18 cellular contexts compared by ENCODE assay signal in genomic region chr1:112723511-112723839, GRCh38. TPM values are rescaled to one million over a fixed set of nuclear protein-coding genes. Genes with fewer than 3 reads are reported as not detected.
DNase-seq lines count a peak whose midpoint lies in the region; ATAC-seq and TF ChIP-seq lines count a peak whose summit lies in the region.
"Had no signal": no experiment of that assay in that cellular context is flagged by ENCODE, and none has a peak within 500 bp of the region (broad histone marks: within the 10 kb centered on the region; RNA-seq: fewer than 3 reads in every experiment).

No MANE protein-coding gene starts in this region.

- H3K36me3 ChIP-seq in suprapubic skin, result no peaks in the 10 kb centered on the region
- H3K36me3 ChIP-seq: breast epithelium, heart right ventricle, upper lobe of right lung had no signal

- TF ChIP-seq POLR2A in suprapubic skin (IDR thresholded peaks at IDR 0.05), result no peak

- WGBS in suprapubic skin, result 82% methylated on average over 8 of the region's 8 CpGs

- TF ChIP-seq CTCF in WTC11 (IDR thresholded peaks at IDR 0.05), result no peak
- no peak for TF ChIP-seq CTCF in suprapubic skin (IDR thresholded peaks at IDR 0.05)

- no peaks in the 10 kb centered on the region for H3K9me3 ChIP-seq in suprapubic skin
- H3K9me3 ChIP-seq: breast epithelium, heart right ventricle, upper lobe of right lung had no signal

- no peaks in the 10 kb centered on the region for H3K9me3 Mint-ChIP-seq in activated T-cell treated with anti-CD3 and anti-CD28 coated beads, Interleukin-2, amount 50 U/mL, for 72 hours
- H3K9me3 Mint-ChIP-seq in WTC11, result peaks cover 5% of the 10 kb centered on the region
- H3K9me3 Mint-ChIP-seq: activated naive CD4-positive, alpha-beta T cell treated with anti-CD3 and anti-CD28 coated beads, Interleukin-2, amount 10 ng/mL, durations not matched to agents 7 days and 5 days; CD8-positive, alpha-beta memory T cell; stimulated activated naive B cell treated with anti-CD40 and anti-IgM and Interleukin-4, amounts not matched to agents 10 μg/mL and 1 μg/mL and 100 μg/mL, for 72 hours; T-cell had no signal

- no peak overlapping the region for H3K27ac ChIP-seq in suprapubic skin
- H3K27ac ChIP-seq: heart right ventricle, upper lobe of right lung had no signal

- H3K27me3 Mint-ChIP-seq in activated T-cell treated with anti-CD3 and anti-CD28 coated beads, Interleukin-2, amount 50 U/mL, for 72 hours (ENCODE audit: low read depth), result peaks cover 23% of the 10 kb centered on the region
- peaks cover 57% of the 10 kb centered on the region for H3K27me3 Mint-ChIP-seq in WTC11 (ENCODE audit: low read depth)

- DNase-seq in activated T-cell treated with anti-CD3 and anti-CD28 coated beads, Interleukin-2, amount 50 U/mL, for 72 hours, result no peak
- no peak for DNase-seq in activated T-cell treated with anti-CD3 and anti-CD28 coated beads, Interleukin-2, amount 50 U/mL, for 48 hours
- DNase-seq in WTC11 (ENCODE audit: low spot score) (no peak), kidney tubule cell (ENCODE audit: low spot score) (peak; percentile 29), suprapubic skin (ENCODE audit: low spot score in 2 of 2) (peak; percentile 27 to 29), AML-193 (lab: John Stamatoyannopoulos, UW) (no peak)
- DNase-seq in activated CD4-positive, alpha-beta T cell treated with anti-CD3 and anti-CD28 coated beads for 4 hours, result no peak
- DNase-seq: activated naive CD4-positive, alpha-beta T cell treated with anti-CD3 and anti-CD28 coated beads, Interleukin-2, amount 10 ng/mL, durations not matched to agents 7 days and 5 days; CD8-positive, alpha-beta memory T cell; heart right ventricle; left cardiac atrium; stimulated activated CD4-positive, alpha-beta T cell treated with anti-CD3 and anti-CD28 coated beads, Interleukin-12 subunit alpha, Interleukin-12 subunit beta, amount 100 ng/mL, for 4 hours; stimulated activated naive B cell treated with anti-CD40 and anti-IgM and Interleukin-4, amounts not matched to agents 10 μg/mL and 1 μg/mL and 100 μg/mL, for 72 hours; T-cell; upper lobe of right lung had no signal

- H3K4me1 ChIP-seq in suprapubic skin, result peaks cover 21% of the 10 kb centered on the region

- no peak overlapping the region for H3K27ac Mint-ChIP-seq in activated T-cell treated with anti-CD3 and anti-CD28 coated beads, Interleukin-2, amount 50 U/mL, for 72 hours
- no peak overlapping the region for H3K27ac Mint-ChIP-seq in WTC11
- H3K27ac Mint-ChIP-seq: activated naive CD4-positive, alpha-beta T cell treated with anti-CD3 and anti-CD28 coated beads, Interleukin-2, amount 10 ng/mL, durations not matched to agents 7 days and 5 days; CD8-positive, alpha-beta memory T cell; stimulated activated naive B cell treated with anti-CD40 and anti-IgM and Interleukin-4, amounts not matched to agents 10 μg/mL and 1 μg/mL and 100 μg/mL, for 72 hours; T-cell had no signal

- peaks cover 16% of the 10 kb centered on the region for H3K4me1 Mint-ChIP-seq in activated T-cell treated with anti-CD3 and anti-CD28 coated beads, Interleukin-2, amount 50 U/mL, for 72 hours (ENCODE audit: low read depth)
- H3K4me1 Mint-ChIP-seq in WTC11, result peaks cover 18% of the 10 kb centered on the region

- no peaks in the 10 kb centered on the region for H3K36me3 Mint-ChIP-seq in activated T-cell treated with anti-CD3 and anti-CD28 coated beads, Interleukin-2, amount 50 U/mL, for 72 hours (ENCODE audit: insufficient read depth in 2 of 2)
- H3K36me3 Mint-ChIP-seq in WTC11, result no peaks in the 10 kb centered on the region
- H3K36me3 Mint-ChIP-seq: activated naive CD4-positive, alpha-beta T cell treated with anti-CD3 and anti-CD28 coated beads, Interleukin-2, amount 10 ng/mL, durations not matched to agents 7 days and 5 days; stimulated activated naive B cell treated with anti-CD40 and anti-IgM and Interleukin-4, amounts not matched to agents 10 μg/mL and 1 μg/mL and 100 μg/mL, for 72 hours; T-cell had no signal

- POLR2A ChIA-PET in WTC11 (lab: Charles Lee), result interaction anchor here (0.9 to 1.4 kb wide), 2 partner anchors 80 to 483 kb away, joined by 3 read pairs; no protein-coding TSS in a partner anchor

- CTCF ChIA-PET in WTC11 (lab: Charles Lee), result interaction anchor here (1.1 to 12.5 kb wide), 5 partner anchors 9 to 319 kb away, joined by 3 to 373 read pairs (median 5); partner anchors contain the start of gene PPM1J

- H3K4me3 ChIP-seq in suprapubic skin, result no peak overlapping the region

- TF ChIP-seq EP300 in suprapubic skin (IDR thresholded peaks at IDR 0.05), result no peak

- H3K27me3 ChIP-seq in suprapubic skin, result no peaks in the 10 kb centered on the region
- H3K27me3 ChIP-seq: breast epithelium, upper lobe of right lung had no signal

- peak overlapping the region in 1 of 2 donors; percentile 55 for H3K4me3 Mint-ChIP-seq in activated T-cell treated with anti-CD3 and anti-CD28 coated beads, Interleukin-2, amount 50 U/mL, for 72 hours
- H3K4me3 Mint-ChIP-seq in WTC11, result peak overlapping the region; percentile 67
- H3K4me3 Mint-ChIP-seq: activated naive CD4-positive, alpha-beta T cell treated with anti-CD3 and anti-CD28 coated beads, Interleukin-2, amount 10 ng/mL, durations not matched to agents 7 days and 5 days; stimulated activated naive B cell treated with anti-CD40 and anti-IgM and Interleukin-4, amounts not matched to agents 10 μg/mL and 1 μg/mL and 100 μg/mL, for 72 hours had no signal

- ATAC-seq in activated T-cell treated with anti-CD3 and anti-CD28 coated beads, Interleukin-2, amount 50 U/mL, for 72 hours (replicated peaks in 1 of 2), result peak; percentile 22 to 42
- ATAC-seq in WTC11 (no peak), HG03139 (IDR thresholded peaks at IDR 0.05; ENCODE audit: unreplicated experiment) (no peak)
- ATAC-seq: esophagus mucosa had no signal

TF ChIP-seq in WTC11, 78 proteins besides CTCF, POLR2A, EP300 and RAD21 (continues in another document):
- TF ChIP-seq IRF1 (CRISPR knock-in tag; IDR thresholded peaks at IDR 0.05) (no peak), ESRRA (CRISPR knock-in tag; IDR thresholded peaks at IDR 0.05; ENCODE audit: borderline replicate concordance) (no peak), ATF1 (CRISPR knock-in tag; IDR thresholded peaks at IDR 0.05) (no peak), ZNF512 (CRISPR knock-in tag; IDR thresholded peaks at IDR 0.05; ENCODE audit: borderline replicate concordance) (no peak), GTF2I (CRISPR knock-in tag; conservative IDR thresholded peaks at IDR 0.05) (no peak), E2F1 (CRISPR knock-in tag; IDR thresholded peaks at IDR 0.05) (no peak), TP53 (CRISPR knock-in tag; IDR thresholded peaks at IDR 0.05) (no peak), NFE2L1 (CRISPR knock-in tag; IDR thresholded peaks at IDR 0.05) (no peak), NR1H2 (CRISPR knock-in tag; IDR thresholded peaks at IDR 0.05) (no peak), NR2C2 (CRISPR knock-in tag; IDR thresholded peaks at IDR 0.05) (no peak), IRF2 (CRISPR knock-in tag; IDR thresholded peaks at IDR 0.05; ENCODE audit: borderline replicate concordance, low read depth) (no peak), JAZF1 (CRISPR knock-in tag; IDR thresholded peaks at IDR 0.05) (no peak), MXD4 (CRISPR knock-in tag; IDR thresholded peaks at IDR 0.05; ENCODE audit: borderline replicate concordance) (no peak)

RNA-seq across cellular contexts. Expression of gene PPM1J, which starts 8.3 kb away (rescaled TPM):
- 1 to 10 TPM; 1.2 to 1.3 TPM for total RNA-seq in activated T-cell treated with anti-CD3 and anti-CD28 coated beads, Interleukin-2, amount 50 U/mL, for 72 hours
- total RNA-seq in WTC11 (2021) (19.3 to 23.5 TPM (median 22.6 TPM) in 3 replicates), suprapubic skin (10 to 100 TPM in 3 of 4 donors, 1 to 10 TPM in 1; 6.6 to 22.1 (median 13.4) TPM)

RNA-seq across cellular contexts. Expression of gene RHOC, which starts 16.5 kb away (rescaled TPM):
- total RNA-seq in activated T-cell treated with anti-CD3 and anti-CD28 coated beads, Interleukin-2, amount 50 U/mL, for 72 hours, result 10 to 100 TPM; 45.7 to 54.4 TPM
- total RNA-seq in WTC11 (2021) (67.9 to 68.9 TPM (median 68.2 TPM) in 3 replicates), suprapubic skin (100 to 1,000 TPM; 138 to 185 (median 153) TPM)

RNA-seq across cellular contexts. Expression of gene MOV10, which starts 49.0 kb away (rescaled TPM):
- 10 to 100 TPM; 76.8 to 80.8 TPM for total RNA-seq in activated T-cell treated with anti-CD3 and anti-CD28 coated beads, Interleukin-2, amount 50 U/mL, for 72 hours
- total RNA-seq in WTC11 (2021) (80.7 to 99.1 TPM (median 98.8 TPM) in 3 replicates), suprapubic skin (100 to 1,000 TPM in 1 of 4 donors, 10 to 100 TPM in 3; 42.8 to 147 (median 70.1) TPM)

Comparison
In these comparisons a context has a peak if more than half of its experiments do, and no peak if none do; other contexts are left out.
1. ATAC-seq: peak in activated T-cell treated with anti-CD3 and anti-CD28 coated beads, Interleukin-2, amount 50 U/mL, for 72 hours (2 of 2); none in WTC11 (single experiment) and HG03139 (single experiment).
2. DNase-seq: peak in kidney tubule cell (single experiment) and suprapubic skin (2 of 2); none in activated T-cell treated with anti-CD3 and anti-CD28 coated beads, Interleukin-2, amount 50 U/mL, for 72 hours (0 of 2), activated T-cell treated with anti-CD3 and anti-CD28 coated beads, Interleukin-2, amount 50 U/mL, for 48 hours (0 of 2), WTC11 (single experiment), AML-193 (0 of 2) and activated CD4-positive, alpha-beta T cell treated with anti-CD3 and anti-CD28 coated beads for 4 hours (0 of 2).